Comparison of ENCODE assay signal across 9 cellular contexts in genomic region chr2:33380001-33380609, GRCh38.
DNase-seq lines count a peak whose midpoint lies in the region; ATAC-seq and TF ChIP-seq lines count a peak whose summit lies in the region.
"Had no signal": no experiment of that assay in that cellular context is flagged by ENCODE, and none has a peak within 500 bp of the region (broad histone marks: within the 10 kb centered on the region; RNA-seq: fewer than 3 reads in every experiment).

No MANE protein-coding gene starts in this region.

- H3K9me2 ChIP-seq in PC-3 (replicated peaks; ENCODE audit: low read length) = no peaks in the 10 kb centered on the region

- BruUV-seq in PC-3 (replicated peaks; lab: Mats Ljungman, UMichigan) = no TSS peak

- H3K4me3 ChIP-seq in heart left ventricle = no peak overlapping the region
- H3K4me3 ChIP-seq in right cardiac atrium (ENCODE audit: low read length) = no peak overlapping the region
- H3K4me3 ChIP-seq in PC-3 (ENCODE audit: low read length) = no peak overlapping the region
- no peak overlapping the region for H3K4me3 ChIP-seq in fibroblast of mammary gland (ENCODE audit: control insufficient read depth, low read depth, low read length)
- no peak overlapping the region for H3K4me3 ChIP-seq in transverse colon

- H3K27me3 ChIP-seq in heart left ventricle (no peaks in the 10 kb centered on the region), right cardiac atrium (ENCODE audit: control insufficient read depth, insufficient read depth) (no peaks in the 10 kb centered on the region), PC-3 (ENCODE audit: low read length) (no peaks in the 10 kb centered on the region), transverse colon (no peaks in the 10 kb centered on the region)

- H3K79me2 ChIP-seq in PC-3 (ENCODE audit: low read length) = no peaks in the 10 kb centered on the region

- no peak overlapping the region for H3K9ac ChIP-seq in PC-3 (ENCODE audit: low read length)

- no peaks in the 10 kb centered on the region for H4K20me1 ChIP-seq in PC-3 (ENCODE audit: low read length)

- ATAC-seq in heart left ventricle = no peak
- no peak for ATAC-seq in right cardiac atrium
- ATAC-seq in PC-3 = no peak
- no peak for ATAC-seq in GM19452 (IDR thresholded peaks at IDR 0.05; ENCODE audit: unreplicated experiment)
- no peak for ATAC-seq in GM19324 (IDR thresholded peaks at IDR 0.05; ENCODE audit: low FRiP score, unreplicated experiment)

- no peaks in the 10 kb centered on the region for H3K9me3 ChIP-seq in heart left ventricle
- no peaks in the 10 kb centered on the region for H3K9me3 ChIP-seq in right cardiac atrium (ENCODE audit: control insufficient read depth, low read length)
- H3K9me3 ChIP-seq in PC-3 (ENCODE audit: low read length) = no peaks in the 10 kb centered on the region
- H3K9me3 ChIP-seq in transverse colon = no peaks in the 10 kb centered on the region

- no peak overlapping the region for H2AFZ ChIP-seq in PC-3 (ENCODE audit: low read length)

- no peak for TF ChIP-seq POLR2A in heart left ventricle (IDR thresholded peaks at IDR 0.05)
- no peak for TF ChIP-seq POLR2A in transverse colon (IDR thresholded peaks at IDR 0.05)

- H3K4me1 ChIP-seq in heart left ventricle (peaks cover 0 to 21% (median 3%) of the 10 kb centered on the region in 12 donors), right cardiac atrium (ENCODE audit: control insufficient read depth, insufficient read depth, low read length) (no peaks in the 10 kb centered on the region), PC-3 (ENCODE audit: insufficient read depth, low read length) (peaks cover 3% of the 10 kb centered on the region; the same call in 1 of the 2 replicates), transverse colon (no peaks in the 10 kb centered on the region)

- intact Hi-C loops in heart left ventricle (cut with DNase I) (no loop called here), right cardiac atrium (cut with DNase I) (no loop called here), PC-3 (cut with micrococcal nuclease) (no loop called here), transverse colon (cut with DNase I; ENCODE audit: low total_unique reads) (no loop called here)

- WGBS in heart left ventricle, 4 donors = 81 to 88% (median 82%) methylated on average over 8 of the region's 8 CpGs
- WGBS in right cardiac atrium = 84% methylated on average over 8 of the region's 8 CpGs
- 70 to 76% methylated on average over 8 of the region's 8 CpGs for WGBS in transverse colon (ENCODE audit: low coverage in 1 of 2), 2 donors

- H3K36me3 ChIP-seq in heart left ventricle (peaks cover 0 to 6% (median 0%) of the 10 kb centered on the region in 9 donors), PC-3 (ENCODE audit: low read depth, low read length) (no peaks in the 10 kb centered on the region), transverse colon (no peaks in the 10 kb centered on the region)

- POLR2A ChIA-PET in PC-3 (lab: Charles Lee; ENCODE audit: unreplicated experiment) = no interaction called here

- in situ Hi-C loops in transverse colon (cut with MboI; ENCODE audit: low pct_ligation_motif_present in 1 of 4, low pct_unique_long_range_greater_than_20kb in 1 of 4, low sequenced_read_pairs in 3 of 4) = loop anchor here in 3 of 4 donors (25.0 kb wide), 2 partner anchors 593 to 618 kb away; no protein-coding TSS in a partner anchor

- H3K4me2 ChIP-seq in PC-3 (ENCODE audit: low read length) = no peak overlapping the region

- no peak for TF ChIP-seq EP300 in transverse colon (IDR thresholded peaks at IDR 0.05; ENCODE audit: low read depth)

- no peaks in the 10 kb centered on the region for H3F3A ChIP-seq in PC-3 (ENCODE audit: low read length, unreplicated experiment)

- peak in 11 of 12 donors; percentile 21 to 54 (median 39) for TF ChIP-seq CTCF in heart left ventricle (IDR thresholded peaks at IDR 0.05)
- peak; percentile 90 for TF ChIP-seq CTCF in PC-3 (conservative IDR thresholded peaks at IDR 0.05; ENCODE audit: low read depth, low read length)
- TF ChIP-seq CTCF in fibroblast of mammary gland (conservative IDR thresholded peaks at IDR 0.05; ENCODE audit: control insufficient read depth, insufficient read depth, low read depth, low read length) = peak; percentile 81
- TF ChIP-seq CTCF in transverse colon (IDR thresholded peaks at IDR 0.05) = peak; percentile 45 to 65 (median 52)

- no peak overlapping the region for H3K27ac ChIP-seq in heart left ventricle
- no peak overlapping the region for H3K27ac ChIP-seq in right cardiac atrium (ENCODE audit: low read length)
- H3K27ac ChIP-seq in PC-3 (ENCODE audit: low read length) = no peak overlapping the region
- H3K27ac ChIP-seq in transverse colon = no peak overlapping the region

- CTCF ChIA-PET in PC-3 (lab: Charles Lee) = interaction anchor here (0.6 to 0.7 kb wide), 4 partner anchors 13 to 203 kb away, joined by 3 to 4 read pairs (median 4); no protein-coding TSS in a partner anchor

- DNase-seq in heart left ventricle (no peak), right cardiac atrium (no peak), PC-3 (peak; percentile 62), fibroblast of mammary gland (ENCODE audit: low read depth) (no peak), transverse colon (no peak), COLO668 (lab: John Stamatoyannopoulos, UW; ENCODE audit: unreplicated experiment) (no peak)
- DNase-seq: activated naive CD8-positive, alpha-beta T cell treated with anti-CD3 and anti-CD28 coated beads for 36 hours had no signal

Comparison
In these comparisons a context has a peak if more than half of its experiments do, and no peak if none do; other contexts are left out.
1. CTCF ChIP-seq: peak in every context shown above with its lines; median percentile 90 in PC-3; 81 in fibroblast of mammary gland; 52 in transverse colon; 39 in heart left ventricle.